Comparison of ENCODE assay signal across 1 cellular context in the genomic region with DNA sequence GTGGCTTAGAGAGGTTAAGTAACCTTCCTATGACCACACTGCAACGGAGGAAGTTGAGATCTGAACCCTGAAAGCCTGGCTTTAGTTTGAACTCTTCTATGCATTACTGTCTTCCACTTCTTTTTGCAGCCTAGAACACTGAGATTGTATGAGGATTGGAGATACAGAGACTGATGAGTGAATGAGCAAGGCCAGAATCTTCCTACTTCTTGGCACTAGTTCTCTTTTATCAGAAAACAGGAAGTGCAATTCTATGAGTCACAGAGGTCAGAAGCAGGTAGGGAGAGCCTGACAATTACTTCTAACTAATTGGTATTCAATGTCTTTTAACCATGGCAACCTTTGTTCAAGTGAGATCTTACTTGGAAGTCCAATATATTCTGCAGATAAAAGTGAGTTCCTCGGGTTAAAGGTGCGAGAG.
TF ChIP-seq lines count a peak whose summit lies in the region.

No MANE protein-coding gene starts in this region.

TF ChIP-seq in K562, 482 proteins besides CTCF, POLR2A, EP300 and RAD21 (continued from another document):
- TF ChIP-seq, protein P1, sequence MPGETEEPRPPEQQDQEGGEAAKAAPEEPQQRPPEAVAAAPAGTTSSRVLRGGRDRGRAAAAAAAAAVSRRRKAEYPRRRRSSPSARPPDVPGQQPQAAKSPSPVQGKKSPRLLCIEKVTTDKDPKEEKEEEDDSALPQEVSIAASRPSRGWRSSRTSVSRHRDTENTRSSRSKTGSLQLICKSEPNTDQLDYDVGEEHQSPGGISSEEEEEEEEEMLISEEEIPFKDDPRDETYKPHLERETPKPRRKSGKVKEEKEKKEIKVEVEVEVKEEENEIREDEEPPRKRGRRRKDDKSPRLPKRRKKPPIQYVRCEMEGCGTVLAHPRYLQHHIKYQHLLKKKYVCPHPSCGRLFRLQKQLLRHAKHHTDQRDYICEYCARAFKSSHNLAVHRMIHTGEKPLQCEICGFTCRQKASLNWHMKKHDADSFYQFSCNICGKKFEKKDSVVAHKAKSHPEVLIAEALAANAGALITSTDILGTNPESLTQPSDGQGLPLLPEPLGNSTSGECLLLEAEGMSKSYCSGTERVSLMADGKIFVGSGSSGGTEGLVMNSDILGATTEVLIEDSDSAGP (CRISPR knock-in tag; IDR thresholded peaks at IDR 0.05): no peak
- TF ChIP-seq KDM1A (IDR thresholded peaks at IDR 0.05) (peak in 1 of 2 experiments; percentile 30; a peak in 2 of 4 replicates), RCOR1 (IDR thresholded peaks at IDR 0.05; ENCODE audit: borderline replicate concordance in 1 of 2, low read depth in 2 of 2, low read length in 2 of 2) (peak in 1 of 2 experiments; percentile 60; a peak in 1 of 4 replicates), SMARCE1 (IDR thresholded peaks at IDR 0.05) (peak; percentile 61; the same call in 1 of the 2 replicates), BRD9 (IDR thresholded peaks at IDR 0.05; ENCODE audit: low read depth, partially characterized antibody) (no peak), ZNF609 (CRISPR knock-in tag; IDR thresholded peaks at IDR 0.05; ENCODE audit: borderline replicate concordance) (no peak), SPI1 (IDR thresholded peaks at IDR 0.05; ENCODE audit: borderline replicate concordance, low read depth, low read length) (peak; percentile 99), CBX8 (IDR thresholded peaks at IDR 0.05; ENCODE audit: borderline replicate concordance, extremely low read depth, low read depth, low read length, poor library complexity, severe bottlenecking) (no peak), ZNF75A (CRISPR knock-in tag; IDR thresholded peaks at IDR 0.05) (no peak), ZEB2 (IDR thresholded peaks at IDR 0.05) (peak; percentile 54; the same call in 1 of the 2 replicates), L3MBTL2 (IDR thresholded peaks at IDR 0.05) (no peak), ELF1 (tag; IDR thresholded peaks at IDR 0.05) (0 out of 2 replicates have a peak, but pooled peaks have one; percentile 15), ZNF717 (CRISPR knock-in tag; IDR thresholded peaks at IDR 0.05) (no peak), DPF2 (IDR thresholded peaks at IDR 0.05) (0 out of 2 replicates have a peak, but pooled peaks have one; percentile 31), PRDM10 (IDR thresholded peaks at IDR 0.05; ENCODE audit: partially characterized antibody) (no peak), NR2C1 (IDR thresholded peaks at IDR 0.05) (peak; percentile 34; the same call in 1 of the 2 replicates), NR2C1 (tag; IDR thresholded peaks at IDR 0.05) (peak; percentile 30; the same call in 1 of the 2 replicates), ZFX (CRISPR knock-in tag; IDR thresholded peaks at IDR 0.05) (no peak), NFE2 (IDR thresholded peaks at IDR 0.05; ENCODE audit: low read depth) (0 out of 2 replicates have a peak, but pooled peaks have one; percentile 1), MTA3 (IDR thresholded peaks at IDR 0.05; ENCODE audit: borderline replicate concordance) (no peak), JUND (IDR thresholded peaks at IDR 0.05; ENCODE audit: borderline replicate concordance, low read depth, low read length) (peak; percentile 82), JUND (tag; IDR thresholded peaks at IDR 0.05; ENCODE audit: borderline replicate concordance, low read depth, low read length) (peak; percentile 72; the same call in 2 of the 3 replicates), GATA2 (CRISPR knock-in tag; IDR thresholded peaks at IDR 0.05) (no peak), ZNF24 (IDR thresholded peaks at IDR 0.05) (0 out of 2 replicates have a peak, but pooled peaks have one; percentile 18), ZNF121 (CRISPR knock-in tag; conservative IDR thresholded peaks at IDR 0.05) (no peak), E2F3 (CRISPR knock-in tag; IDR thresholded peaks at IDR 0.05) (no peak), CTBP1 (IDR thresholded peaks at IDR 0.05; ENCODE audit: borderline replicate concordance) (peak; percentile 46; the same call in 1 of the 2 replicates), FOSL1 (tag; conservative IDR thresholded peaks at IDR 0.05) (peak; percentile 87), CEBPB (tag; IDR thresholded peaks at IDR 0.05) (no peak), NBN (IDR thresholded peaks at IDR 0.05; ENCODE audit: low read depth) (no peak), PHF20 (IDR thresholded peaks at IDR 0.05; ENCODE audit: partially characterized antibody) (no peak), SOX6 (IDR thresholded peaks at IDR 0.05) (peak; percentile 54; the same call in 1 of the 2 replicates), MEIS2 (IDR thresholded peaks at IDR 0.05; ENCODE audit: partially characterized antibody) (peak; percentile 25), DACH1 (IDR thresholded peaks at IDR 0.05; ENCODE audit: partially characterized antibody) (no peak), CXXC5 (CRISPR knock-in tag; IDR thresholded peaks at IDR 0.05) (no peak), ARID1B (IDR thresholded peaks at IDR 0.05) (peak; percentile 35; the same call in 1 of the 2 replicates), RBFOX2 (IDR thresholded peaks at IDR 0.05; ENCODE audit: low read depth, low read length) (no peak), SMARCA4 (IDR thresholded peaks at IDR 0.05) (peak; percentile 61; the same call in 1 of the 2 replicates), HDAC2 (IDR thresholded peaks at IDR 0.05) (0 out of 2 replicates have a peak, but pooled peaks have one; percentile 40), IFI16 (CRISPR knock-in tag; IDR thresholded peaks at IDR 0.05) (no peak)
- TF ChIP-seq, protein P2, sequence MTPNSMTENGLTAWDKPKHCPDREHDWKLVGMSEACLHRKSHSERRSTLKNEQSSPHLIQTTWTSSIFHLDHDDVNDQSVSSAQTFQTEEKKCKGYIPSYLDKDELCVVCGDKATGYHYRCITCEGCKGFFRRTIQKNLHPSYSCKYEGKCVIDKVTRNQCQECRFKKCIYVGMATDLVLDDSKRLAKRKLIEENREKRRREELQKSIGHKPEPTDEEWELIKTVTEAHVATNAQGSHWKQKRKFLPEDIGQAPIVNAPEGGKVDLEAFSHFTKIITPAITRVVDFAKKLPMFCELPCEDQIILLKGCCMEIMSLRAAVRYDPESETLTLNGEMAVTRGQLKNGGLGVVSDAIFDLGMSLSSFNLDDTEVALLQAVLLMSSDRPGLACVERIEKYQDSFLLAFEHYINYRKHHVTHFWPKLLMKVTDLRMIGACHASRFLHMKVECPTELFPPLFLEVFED (CRISPR knock-in tag; conservative IDR thresholded peaks at IDR 0.05): no peak
- TF ChIP-seq, protein P3, sequence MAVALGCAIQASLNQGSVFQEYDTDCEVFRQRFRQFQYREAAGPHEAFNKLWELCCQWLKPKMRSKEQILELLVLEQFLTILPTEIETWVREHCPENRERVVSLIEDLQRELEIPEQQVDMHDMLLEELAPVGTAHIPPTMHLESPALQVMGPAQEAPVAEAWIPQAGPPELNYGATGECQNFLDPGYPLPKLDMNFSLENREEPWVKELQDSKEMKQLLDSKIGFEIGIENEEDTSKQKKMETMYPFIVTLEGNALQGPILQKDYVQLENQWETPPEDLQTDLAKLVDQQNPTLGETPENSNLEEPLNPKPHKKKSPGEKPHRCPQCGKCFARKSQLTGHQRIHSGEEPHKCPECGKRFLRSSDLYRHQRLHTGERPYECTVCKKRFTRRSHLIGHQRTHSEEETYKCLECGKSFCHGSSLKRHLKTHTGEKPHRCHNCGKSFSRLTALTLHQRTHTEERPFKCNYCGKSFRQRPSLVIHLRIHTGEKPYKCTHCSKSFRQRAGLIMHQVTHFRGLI (CRISPR knock-in tag; IDR thresholded peaks at IDR 0.05): no peak
- TF ChIP-seq, protein P4, sequence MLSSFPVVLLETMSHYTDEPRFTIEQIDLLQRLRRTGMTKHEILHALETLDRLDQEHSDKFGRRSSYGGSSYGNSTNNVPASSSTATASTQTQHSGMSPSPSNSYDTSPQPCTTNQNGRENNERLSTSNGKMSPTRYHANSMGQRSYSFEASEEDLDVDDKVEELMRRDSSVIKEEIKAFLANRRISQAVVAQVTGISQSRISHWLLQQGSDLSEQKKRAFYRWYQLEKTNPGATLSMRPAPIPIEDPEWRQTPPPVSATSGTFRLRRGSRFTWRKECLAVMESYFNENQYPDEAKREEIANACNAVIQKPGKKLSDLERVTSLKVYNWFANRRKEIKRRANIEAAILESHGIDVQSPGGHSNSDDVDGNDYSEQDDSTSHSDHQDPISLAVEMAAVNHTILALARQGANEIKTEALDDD (IDR thresholded peaks at IDR 0.05): 0 out of 2 replicates have a peak, but pooled peaks have one; percentile 35
- TF ChIP-seq, protein P5, sequence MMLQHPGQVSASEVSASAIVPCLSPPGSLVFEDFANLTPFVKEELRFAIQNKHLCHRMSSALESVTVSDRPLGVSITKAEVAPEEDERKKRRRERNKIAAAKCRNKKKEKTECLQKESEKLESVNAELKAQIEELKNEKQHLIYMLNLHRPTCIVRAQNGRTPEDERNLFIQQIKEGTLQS (IDR thresholded peaks at IDR 0.05): peak; percentile 55; the same call in 1 of the 2 replicates
- TF ChIP-seq, protein P5 (CRISPR knock-in tag; conservative IDR thresholded peaks at IDR 0.05): no peak
